ENCODE assay signal across 16 cellular contexts in genomic region chr22:29070490-29070889, GRCh38. TPM values are rescaled to one million over a fixed set of nuclear protein-coding genes. Genes with fewer than 3 reads are reported as not detected.
DNase-seq lines count a peak whose midpoint lies in the region; ATAC-seq and TF ChIP-seq lines count a peak whose summit lies in the region.
"Had no signal": no experiment of that assay in that cellular context is flagged by ENCODE, and none has a peak within 500 bp of the region (broad histone marks: within the 10 kb centered on the region; RNA-seq: fewer than 3 reads in every experiment).

No MANE protein-coding gene starts in this region.

- no peak for DNase-seq in activated T-cell treated with anti-CD3 and anti-CD28 coated beads, Interleukin-2, amount 50 U/mL, for 24 hours
- no peak for DNase-seq in activated T-cell treated with anti-CD3 and anti-CD28 coated beads, Interleukin-2, amount 50 U/mL, for 48 hours
- DNase-seq in activated B cell treated with CpG ODN at 0.5 μM for 24 hours (no peak), foreskin keratinocyte (no peak), left ventricle myocardium superior (no peak)
- DNase-seq: activated CD4-positive, alpha-beta T cell treated with anti-CD3 and anti-CD28 coated beads for 36 hours; GF-D8; heart right ventricle; NCI-H1048; uterus had no signal

- no peaks in the 10 kb centered on the region for H3K9me3 Mint-ChIP-seq in activated T-cell treated with anti-CD3 and anti-CD28 coated beads, Interleukin-2, amount 50 U/mL, for 24 hours
- H3K9me3 Mint-ChIP-seq in activated B cell treated with CpG ODN at 0.5 μM for 24 hours, result no peaks in the 10 kb centered on the region

- H3K4me3 ChIP-seq in skeletal muscle tissue (ENCODE audit: low read length in 3 of 3), result no peak overlapping the region

- POLR2A ChIA-PET in activated B cell treated with CpG ODN at 0.5 μM for 24 hours (lab: Charles Lee), result no interaction called here

- CTCF ChIA-PET in activated B cell treated with CpG ODN at 0.5 μM for 24 hours (lab: Charles Lee), result no interaction called here

- no peaks in the 10 kb centered on the region for H3K36me3 ChIP-seq in skeletal muscle tissue (ENCODE audit: control insufficient read depth in 3 of 3, insufficient read depth in 3 of 3, low read length in 3 of 3)
- H3K36me3 ChIP-seq: heart right ventricle, uterus had no signal

- H3K4me3 Mint-ChIP-seq in activated T-cell treated with anti-CD3 and anti-CD28 coated beads, Interleukin-2, amount 50 U/mL, for 24 hours, result peak overlapping the region; percentile 54
- H3K4me3 Mint-ChIP-seq in activated B cell treated with CpG ODN at 0.5 μM for 24 hours, result peak overlapping the region; percentile 38

- H3K9me3 ChIP-seq in skeletal muscle tissue (ENCODE audit: control insufficient read depth in 3 of 3, low read length in 3 of 3), result no peaks in the 10 kb centered on the region
- H3K9me3 ChIP-seq: heart right ventricle, uterus had no signal

- peaks cover 17% of the 10 kb centered on the region for H3K4me1 ChIP-seq in foreskin keratinocyte
- H3K4me1 ChIP-seq in skeletal muscle tissue (ENCODE audit: control insufficient read depth in 3 of 3, insufficient read depth in 3 of 3, low read length in 3 of 3), result peaks cover 37 to 64% (median 47%) of the 10 kb centered on the region in 3 donors
- H3K4me1 ChIP-seq: parathyroid adenoma, uterus had no signal

- no peaks in the 10 kb centered on the region for H3K27me3 ChIP-seq in foreskin keratinocyte
- no peaks in the 10 kb centered on the region for H3K27me3 ChIP-seq in skeletal muscle tissue (ENCODE audit: control insufficient read depth in 3 of 3, insufficient read depth in 3 of 3, low read length in 3 of 3)
- H3K27me3 ChIP-seq: uterus had no signal

- H3K27ac ChIP-seq in foreskin keratinocyte (peak overlapping the region; percentile 78), skeletal muscle tissue (ENCODE audit: low read depth, low read length) (peak overlapping the region; percentile 71)
- H3K27ac ChIP-seq: heart right ventricle, parathyroid adenoma, uterus had no signal

- H3K36me3 Mint-ChIP-seq in activated T-cell treated with anti-CD3 and anti-CD28 coated beads, Interleukin-2, amount 50 U/mL, for 24 hours (ENCODE audit: low read depth), result no peaks in the 10 kb centered on the region
- H3K36me3 Mint-ChIP-seq in activated B cell treated with CpG ODN at 0.5 μM for 24 hours (ENCODE audit: low read depth), result no peaks in the 10 kb centered on the region

- no peak overlapping the region for H3K27ac Mint-ChIP-seq in activated T-cell treated with anti-CD3 and anti-CD28 coated beads, Interleukin-2, amount 50 U/mL, for 24 hours
- H3K27ac Mint-ChIP-seq in activated B cell treated with CpG ODN at 0.5 μM for 24 hours, result no peak overlapping the region
- H3K27ac Mint-ChIP-seq: activated CD4-positive, alpha-beta T cell treated with anti-CD3 and anti-CD28 coated beads for 36 hours had no signal

- intact Hi-C loops in activated B cell treated with CpG ODN at 0.5 μM for 24 hours (cut with micrococcal nuclease), result loop anchor here (5.0 to 10.0 kb wide), 5 partner anchors 97 to 328 kb away; partner anchors contain the start of genes CHEK2, EMID1, EWSR1 and HSCB
- intact Hi-C loops in left ventricle myocardium superior (cut with micrococcal nuclease), result no loop called here

- H3K27me3 Mint-ChIP-seq in activated T-cell treated with anti-CD3 and anti-CD28 coated beads, Interleukin-2, amount 50 U/mL, for 24 hours, result peaks cover 60% of the 10 kb centered on the region
- peaks cover 49% of the 10 kb centered on the region for H3K27me3 Mint-ChIP-seq in activated B cell treated with CpG ODN at 0.5 μM for 24 hours

- ATAC-seq in activated B cell treated with CpG ODN at 0.5 μM for 24 hours (ENCODE audit: low read depth) (no peak), foreskin keratinocyte (no peak), HG03442 (IDR thresholded peaks at IDR 0.05; ENCODE audit: unreplicated experiment) (no peak), esophagus mucosa (no peak), left ventricle myocardium superior (no peak)
- ATAC-seq: activated CD4-positive, alpha-beta T cell treated with anti-CD3 and anti-CD28 coated beads for 36 hours had no signal

- TF ChIP-seq CTCF in activated B cell treated with CpG ODN at 0.5 μM for 24 hours (IDR thresholded peaks at IDR 0.05) (no peak), foreskin keratinocyte (conservative IDR thresholded peaks at IDR 0.05) (no peak)

- peaks cover 33% of the 10 kb centered on the region for H3K4me1 Mint-ChIP-seq in activated T-cell treated with anti-CD3 and anti-CD28 coated beads, Interleukin-2, amount 50 U/mL, for 24 hours (ENCODE audit: low read depth)
- H3K4me1 Mint-ChIP-seq in activated B cell treated with CpG ODN at 0.5 μM for 24 hours, result peaks cover 33% of the 10 kb centered on the region

- peak overlapping the region in 1 of 3 donors; percentile 45 for H3K9ac ChIP-seq in skeletal muscle tissue (ENCODE audit: low read depth in 1 of 3, low read length in 3 of 3)
- H3K9ac ChIP-seq: parathyroid adenoma had no signal

RNA-seq across cellular contexts. Expression of gene KREMEN1, which starts 2.3 kb away (rescaled TPM):
- total RNA-seq in activated B cell treated with CpG ODN at 0.5 μM for 24 hours (not detected in 2 replicates), foreskin keratinocyte (19.3 and 24.0 TPM in 2 replicates), skeletal muscle tissue (43.8 TPM), esophagus mucosa (72.9 TPM), left ventricle myocardium superior (68.2 TPM)
- polyA plus RNA-seq in foreskin keratinocyte, result 8.1 and 10.6 TPM in 2 replicates

RNA-seq across cellular contexts. Expression of gene C22orf31, which starts 8.9 kb away (rescaled TPM):
- total RNA-seq in activated B cell treated with CpG ODN at 0.5 μM for 24 hours (not detected in 2 replicates), foreskin keratinocyte (not detected in 2 replicates), skeletal muscle tissue (1.6 TPM), esophagus mucosa (not detected), left ventricle myocardium superior (not detected)
- not detected in 2 replicates for polyA plus RNA-seq in foreskin keratinocyte
- total RNA-seq: activated CD4-positive, alpha-beta T cell treated with anti-CD3 and anti-CD28 coated beads for 36 hours; kidney epithelial cell; T-helper 2 cell treated with Interferon-gamma antibody and Interleukin-4, amounts not matched to agents 100 ng/mL and 5 ng/mL, for 36 hours; uterus had no signal
- polyA plus RNA-seq: heart right ventricle had no signal

Comparison
In these comparisons a context has a peak if more than half of its experiments do, and no peak if none do; other contexts are left out.
1. RNA of gene KREMEN1, which starts 2.3 kb away (total RNA-seq): 72.9 TPM in esophagus mucosa (single experiment), 68.2 TPM in left ventricle myocardium superior (single experiment), 43.8 TPM in skeletal muscle tissue (single experiment) and 19.3 to 24.0 TPM in foreskin keratinocyte; not detected in activated B cell treated with CpG ODN at 0.5 μM for 24 hours; every median in the first group is over 10 times any median in the second.